1 cellular context compared by ENCODE assay signal in the genomic region with DNA sequence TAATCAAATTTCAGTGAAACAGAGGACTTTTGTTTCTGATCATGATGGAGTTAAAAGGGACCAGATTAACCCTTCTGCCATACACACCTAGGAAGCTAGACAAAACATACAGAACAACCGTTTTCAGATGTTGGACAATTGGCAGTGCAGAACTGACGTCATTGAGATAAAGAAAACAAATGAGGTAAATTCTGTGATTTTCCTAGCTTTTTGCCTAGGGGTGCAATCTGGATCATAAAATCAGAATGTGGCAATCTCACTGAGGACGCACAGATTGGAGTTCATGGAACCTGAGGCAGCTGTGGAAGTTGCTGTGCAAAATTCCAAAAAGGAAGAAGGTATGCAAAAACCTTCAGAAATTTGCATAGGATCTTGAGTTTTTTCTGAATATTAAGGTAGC.
TF ChIP-seq lines count a peak whose summit lies in the region.

No MANE protein-coding gene starts in this region.

TF ChIP-seq in HEK293, 187 proteins besides CTCF, POLR2A, EP300 and RAD21 (continued from another document):
- TF ChIP-seq, protein P1, sequence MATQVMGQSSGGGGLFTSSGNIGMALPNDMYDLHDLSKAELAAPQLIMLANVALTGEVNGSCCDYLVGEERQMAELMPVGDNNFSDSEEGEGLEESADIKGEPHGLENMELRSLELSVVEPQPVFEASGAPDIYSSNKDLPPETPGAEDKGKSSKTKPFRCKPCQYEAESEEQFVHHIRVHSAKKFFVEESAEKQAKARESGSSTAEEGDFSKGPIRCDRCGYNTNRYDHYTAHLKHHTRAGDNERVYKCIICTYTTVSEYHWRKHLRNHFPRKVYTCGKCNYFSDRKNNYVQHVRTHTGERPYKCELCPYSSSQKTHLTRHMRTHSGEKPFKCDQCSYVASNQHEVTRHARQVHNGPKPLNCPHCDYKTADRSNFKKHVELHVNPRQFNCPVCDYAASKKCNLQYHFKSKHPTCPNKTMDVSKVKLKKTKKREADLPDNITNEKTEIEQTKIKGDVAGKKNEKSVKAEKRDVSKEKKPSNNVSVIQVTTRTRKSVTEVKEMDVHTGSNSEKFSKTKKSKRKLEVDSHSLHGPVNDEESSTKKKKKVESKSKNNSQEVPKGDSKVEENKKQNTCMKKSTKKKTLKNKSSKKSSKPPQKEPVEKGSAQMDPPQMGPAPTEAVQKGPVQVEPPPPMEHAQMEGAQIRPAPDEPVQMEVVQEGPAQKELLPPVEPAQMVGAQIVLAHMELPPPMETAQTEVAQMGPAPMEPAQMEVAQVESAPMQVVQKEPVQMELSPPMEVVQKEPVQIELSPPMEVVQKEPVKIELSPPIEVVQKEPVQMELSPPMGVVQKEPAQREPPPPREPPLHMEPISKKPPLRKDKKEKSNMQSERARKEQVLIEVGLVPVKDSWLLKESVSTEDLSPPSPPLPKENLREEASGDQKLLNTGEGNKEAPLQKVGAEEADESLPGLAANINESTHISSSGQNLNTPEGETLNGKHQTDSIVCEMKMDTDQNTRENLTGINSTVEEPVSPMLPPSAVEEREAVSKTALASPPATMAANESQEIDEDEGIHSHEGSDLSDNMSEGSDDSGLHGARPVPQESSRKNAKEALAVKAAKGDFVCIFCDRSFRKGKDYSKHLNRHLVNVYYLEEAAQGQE (tag by site-specific recombination; IDR thresholded peaks at IDR 0.05): no peak
TF ChIP-seq in HEK293: peak in this region for 3.
